In the genomic region with DNA sequence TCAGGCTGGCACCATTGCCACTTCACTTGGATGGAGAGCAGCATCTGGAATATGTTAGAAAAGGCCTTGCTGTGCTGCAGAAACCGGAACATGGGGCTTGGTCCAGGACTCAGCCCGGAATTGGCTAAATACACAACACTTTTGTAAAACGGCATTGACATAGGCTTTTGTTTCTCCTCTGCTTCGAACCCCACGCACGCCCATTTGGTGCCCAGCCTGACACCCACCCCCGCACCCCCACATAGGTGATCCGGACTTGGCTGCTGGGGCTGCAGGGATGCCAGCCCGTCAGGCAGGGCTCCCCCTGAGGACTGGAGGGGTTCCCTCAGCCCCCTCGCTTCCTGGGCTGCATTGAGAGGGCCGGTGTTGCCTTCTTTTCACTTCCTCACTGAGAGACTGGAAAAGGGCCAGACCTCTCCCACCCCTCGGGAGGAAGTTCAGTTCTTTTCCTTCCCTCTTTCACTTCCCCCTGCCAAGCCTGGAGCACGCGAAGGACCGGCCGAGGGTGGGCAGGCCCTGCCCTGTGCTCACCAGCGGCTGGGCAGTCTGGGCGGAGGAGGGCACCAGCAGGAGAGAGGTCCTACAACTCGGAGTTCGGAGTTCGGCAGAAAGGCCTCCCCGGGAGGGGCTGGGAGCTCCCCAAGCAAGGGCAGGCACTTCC, we compare ENCODE assay signal across 15 cellular contexts. TPM values are rescaled to one million over a fixed set of nuclear protein-coding genes. Genes with fewer than 3 reads are reported as not detected.
DNase-seq lines count a peak whose midpoint lies in the region; ATAC-seq and TF ChIP-seq lines count a peak whose summit lies in the region.
"Had no signal": no experiment of that assay in that cellular context is flagged by ENCODE, and none has a peak within 500 bp of the region (broad histone marks: within the 10 kb centered on the region; RNA-seq: fewer than 3 reads in every experiment).

No MANE protein-coding gene starts in this region.

- no peak for TF ChIP-seq CTCF in AG10803 (conservative IDR thresholded peaks at IDR 0.05; ENCODE audit: low read length)
- no peak for TF ChIP-seq CTCF in fibroblast of the aortic adventitia (IDR thresholded peaks at IDR 0.05; ENCODE audit: insufficient read depth, low read length)
- TF ChIP-seq CTCF in neutrophil (IDR thresholded peaks at IDR 0.05), result no peak

- H3K9me3 Mint-ChIP-seq in stimulated activated effector memory CD8-positive, alpha-beta T cell treated with anti-CD3 and anti-CD28 coated beads, Interleukin-12 subunit alpha, Interleukin-12 subunit beta, amount 100 ng/mL, for 72 hours, result no peaks in the 10 kb centered on the region

- H3K4me3 ChIP-seq in AG10803 (ENCODE audit: low read length) (no peak overlapping the region), fibroblast of the aortic adventitia (ENCODE audit: low read depth, low read length) (no peak overlapping the region), neutrophil (ENCODE audit: low read depth in 1 of 2, low read length in 1 of 2) (peak overlapping the region; percentile 21 to 53)

- no peaks in the 10 kb centered on the region for H3K4me1 Mint-ChIP-seq in stimulated activated effector memory CD8-positive, alpha-beta T cell treated with anti-CD3 and anti-CD28 coated beads, Interleukin-12 subunit alpha, Interleukin-12 subunit beta, amount 100 ng/mL, for 72 hours

- H3K36me3 ChIP-seq in neutrophil, result no peaks in the 10 kb centered on the region

- no peak for ATAC-seq in HG02798 (IDR thresholded peaks at IDR 0.05; ENCODE audit: poor library complexity, unreplicated experiment)
- ATAC-seq in stimulated activated effector memory CD8-positive, alpha-beta T cell treated with anti-CD3 and anti-CD28 coated beads, Interleukin-12 subunit alpha, Interleukin-12 subunit beta, amount 100 ng/mL, for 72 hours, result no peak

- H3K4me3 Mint-ChIP-seq in stimulated activated effector memory CD8-positive, alpha-beta T cell treated with anti-CD3 and anti-CD28 coated beads, Interleukin-12 subunit alpha, Interleukin-12 subunit beta, amount 100 ng/mL, for 72 hours, result no peak overlapping the region

- no peaks in the 10 kb centered on the region for H3K36me3 Mint-ChIP-seq in stimulated activated effector memory CD8-positive, alpha-beta T cell treated with anti-CD3 and anti-CD28 coated beads, Interleukin-12 subunit alpha, Interleukin-12 subunit beta, amount 100 ng/mL, for 72 hours

- H3K4me1 ChIP-seq in neutrophil (ENCODE audit: control insufficient read depth in 1 of 2, insufficient read depth in 1 of 2, low read depth in 1 of 2, low read length in 1 of 2), result peaks cover 20 to 32% of the 10 kb centered on the region in 2 experiments

- peak; percentile 18 for DNase-seq in AG10803 (ENCODE audit: low read depth)
- peak; percentile 45 for DNase-seq in RPMI8226
- peak; percentile 50 for DNase-seq in fibroblast of the aortic adventitia (ENCODE audit: low read depth)
- DNase-seq in activated effector memory CD4-positive, alpha-beta T cell treated with anti-CD3 and anti-CD28 coated beads, Interleukin-2, amount 50 U/mL, for 16 hours, result no peak
- no peak for DNase-seq in stimulated activated effector memory CD8-positive, alpha-beta T cell treated with anti-CD3 and anti-CD28 coated beads, Interleukin-12 subunit alpha, Interleukin-12 subunit beta, amount 100 ng/mL, for 72 hours (ENCODE audit: low spot score in 2 of 2)
- DNase-seq in NCI-H524 treated with DMSO at 0.1 percent for 48 hours (lab: John Stamatoyannopoulos, UW), result no peak
- DNase-seq: activated effector memory CD4-positive, alpha-beta T cell treated with Interleukin-2 at 50 U/mL for 16 hours; NCI-H2227 treated with DMSO at 0.1 percent for 48 hours; retina; stimulated activated naive CD4-positive, alpha-beta T cell treated with Interleukin-2 at 50 U/mL for 16 hours had no signal

- no peaks in the 10 kb centered on the region for H3K9me3 ChIP-seq in neutrophil

- H3K27ac Mint-ChIP-seq in stimulated activated effector memory CD8-positive, alpha-beta T cell treated with anti-CD3 and anti-CD28 coated beads, Interleukin-12 subunit alpha, Interleukin-12 subunit beta, amount 100 ng/mL, for 72 hours, result no peak overlapping the region

- peak overlapping the region; percentile 77 for H3K27ac ChIP-seq in neutrophil

- no peaks in the 10 kb centered on the region for H3K27me3 ChIP-seq in neutrophil

RNA-seq across cellular contexts. Expression of a gene that starts 17.9 kb away (rescaled TPM):
- 246 and 355 TPM in 2 replicates for total RNA-seq in fibroblast of the aortic adventitia (ENCODE audit: low replicate concordance)

RNA-seq across cellular contexts. Expression of a gene that starts 33.2 kb away (rescaled TPM):
- total RNA-seq in fibroblast of the aortic adventitia (ENCODE audit: low replicate concordance), result not detected in 2 replicates
- total RNA-seq: glomerular endothelial cell; T-helper 2 cell treated with Interferon-gamma antibody and Interleukin-4, amounts not matched to agents 100 ng/mL and 5 ng/mL, for 36 hours had no signal

RNA-seq across cellular contexts. Expression of a gene that starts 50.0 kb away (rescaled TPM):
- not detected in 2 replicates for total RNA-seq in fibroblast of the aortic adventitia (ENCODE audit: low replicate concordance)
- total RNA-seq: glomerular endothelial cell; HT-29; T-helper 2 cell treated with Interferon-gamma antibody and Interleukin-4, amounts not matched to agents 100 ng/mL and 5 ng/mL, for 36 hours had no signal

Comparison
In these comparisons a context has a peak if more than half of its experiments do, and no peak if none do; other contexts are left out.
1. DNase-seq: peak in AG10803 (single experiment), RPMI8226 (single experiment) and fibroblast of the aortic adventitia (single experiment); none in activated effector memory CD4-positive, alpha-beta T cell treated with anti-CD3 and anti-CD28 coated beads, Interleukin-2, amount 50 U/mL, for 16 hours (single experiment), stimulated activated effector memory CD8-positive, alpha-beta T cell treated with anti-CD3 and anti-CD28 coated beads, Interleukin-12 subunit alpha, Interleukin-12 subunit beta, amount 100 ng/mL, for 72 hours (0 of 2) and NCI-H524 treated with DMSO at 0.1 percent for 48 hours (single experiment).
2. H3K4me3 ChIP-seq: peak in neutrophil (2 of 2); none in AG10803 (single experiment) and fibroblast of the aortic adventitia (single experiment).